Comparison of ENCODE assay signal across 8 cellular contexts in genomic region chr19:1247747-1248453, GRCh38. TPM values are rescaled to one million over a fixed set of nuclear protein-coding genes. Genes with fewer than 3 reads are reported as not detected.
DNase-seq lines count a peak whose midpoint lies in the region; ATAC-seq and TF ChIP-seq lines count a peak whose summit lies in the region.

No MANE protein-coding gene starts in this region.

- POLR2A ChIA-PET in CD8-positive, alpha-beta T cell (lab: Charles Lee), result interaction anchor here (1.4 to 7.5 kb wide), 2 partner anchors 20 to 27 kb away, joined by 3 to 271 read pairs; partner anchors contain the start of genes CIRBP and FAM174C
- POLR2A ChIA-PET in SK-N-SH (lab: Yijun Ruan, JAX), result interaction anchor here (1.5 kb wide), 1 partner anchor 21 kb away, joined by 5 read pairs; the partner anchor contains the start of gene CIRBP

- peak overlapping the region; percentile 30 for H3K4me3 ChIP-seq in CD8-positive, alpha-beta T cell (ENCODE audit: low read depth, low read length)
- H3K4me3 ChIP-seq in SK-N-SH (ENCODE audit: low read depth in 2 of 2, low read length in 1 of 2), result peak overlapping the region; percentile 72 to 88
- H3K4me3 ChIP-seq in iPS DF 6.9 (ENCODE audit: low read length), result peak overlapping the region; percentile 96; the same call in 1 of the 2 replicates
- peak overlapping the region; percentile 63 for H3K4me3 ChIP-seq in skeletal muscle cell (ENCODE audit: low read depth, low read length)

- no peaks in the 10 kb centered on the region for H3K27me3 ChIP-seq in CD8-positive, alpha-beta T cell (ENCODE audit: insufficient read depth, low read length)
- H3K27me3 ChIP-seq in SK-N-SH (ENCODE audit: insufficient read depth) (no peaks in the 10 kb centered on the region), iPS DF 6.9 (ENCODE audit: control insufficient read depth, insufficient read depth, low read length) (no peaks in the 10 kb centered on the region)

- no peak overlapping the region for H2AFZ ChIP-seq in SK-N-SH (ENCODE audit: low read depth)

- peaks cover 50% of the 10 kb centered on the region for H3K79me2 ChIP-seq in SK-N-SH (ENCODE audit: insufficient read depth)

- H3K4me1 ChIP-seq in CD8-positive, alpha-beta T cell (ENCODE audit: insufficient read depth, low read length), result peaks cover 30% of the 10 kb centered on the region
- H3K4me1 ChIP-seq in SK-N-SH (ENCODE audit: control insufficient read depth in 1 of 2, insufficient read depth in 2 of 2, low read depth in 1 of 2, low read length in 1 of 2) (peaks cover 17 to 35% of the 10 kb centered on the region in 2 experiments; a peak in 3 of 4 replicates), iPS DF 6.9 (ENCODE audit: control insufficient read depth, insufficient read depth, low read length) (peaks cover 5% of the 10 kb centered on the region; the same call in 1 of the 2 replicates)

- H3K27ac ChIP-seq in CD8-positive, alpha-beta T cell (ENCODE audit: low read depth, low read length), result peak overlapping the region; percentile 33
- H3K27ac ChIP-seq in SK-N-SH (ENCODE audit: low read depth in 2 of 2, low read length in 1 of 2), result peak overlapping the region; percentile 83 to 96
- peak overlapping the region; percentile 88 for H3K27ac ChIP-seq in adipose tissue (ENCODE audit: low read depth, low read length)
- no peak overlapping the region for H3K27ac ChIP-seq in iPS DF 6.9 (ENCODE audit: low read length)

- TF ChIP-seq RAD21 in SK-N-SH (IDR thresholded peaks at IDR 0.05; ENCODE audit: low read length), result no peak

- peak in 1 of 2 experiments; percentile 22; a peak in 1 of 4 replicates for TF ChIP-seq EP300 in SK-N-SH (IDR thresholded peaks at IDR 0.05; ENCODE audit: borderline replicate concordance in 1 of 2, low read depth in 1 of 2, low read length in 1 of 2)

- intact Hi-C loops in CD8-positive, alpha-beta T cell (cut with DNase I, micrococcal nuclease), result loop anchor here (2.0 to 10.0 kb wide), 3 partner anchors 135 to 383 kb away; partner anchors contain the start of gene NDUFS7 (in 1 of the 2)

- peak overlapping the region; percentile 84; the same call in 1 of the 2 replicates for H3K4me2 ChIP-seq in SK-N-SH

- H3K9ac ChIP-seq in SK-N-SH, result peak overlapping the region; percentile 96

- no peaks in the 10 kb centered on the region for H3K36me3 ChIP-seq in CD8-positive, alpha-beta T cell (ENCODE audit: insufficient read depth, low read length)
- peaks cover 0 to 8% of the 10 kb centered on the region in 2 experiments for H3K36me3 ChIP-seq in SK-N-SH (replicated peaks in 1 of 2; ENCODE audit: control insufficient read depth in 1 of 2, insufficient read depth in 2 of 2, low read length in 1 of 2)
- peaks cover 17% of the 10 kb centered on the region for H3K36me3 ChIP-seq in iPS DF 6.9 (ENCODE audit: control insufficient read depth, insufficient read depth, low read length)

- no peak for ATAC-seq in CD8-positive, alpha-beta T cell
- ATAC-seq in HG02610 (IDR thresholded peaks at IDR 0.05; ENCODE audit: unreplicated experiment), result peak; percentile 0
- ATAC-seq in GM21529 (IDR thresholded peaks at IDR 0.05; ENCODE audit: unreplicated experiment), result no peak

- no peaks in the 10 kb centered on the region for H3K9me2 ChIP-seq in SK-N-SH

- peak in 6 of 7 experiments; percentile 62 to 79 (median 75) for DNase-seq in CD8-positive, alpha-beta T cell
- peak; percentile 60 for DNase-seq in SK-N-SH
- no peak for DNase-seq in iPS DF 6.9 (ENCODE audit: low read depth, low spot score)
- DNase-seq in skeletal muscle cell (ENCODE audit: low read depth), result no peak
- DNase-seq in occipital lobe (lab: John Stamatoyannopoulos, UW), result no peak

- CTCF ChIA-PET in CD8-positive, alpha-beta T cell (lab: Charles Lee), result interaction anchor here (9.7 kb wide), 1 partner anchor 14 kb away, joined by 498 read pairs; the partner anchor contains the start of gene CIRBP
- CTCF ChIA-PET in SK-N-SH (lab: Yijun Ruan, JAX), result interaction anchor here (1.4 to 9.7 kb wide), 3 partner anchors 12 to 19 kb away, joined by 13 to 594 read pairs (median 22); partner anchors contain the start of gene CIRBP

- peaks cover 19% of the 10 kb centered on the region; the same call in 1 of the 2 replicates for H4K20me1 ChIP-seq in SK-N-SH (ENCODE audit: insufficient read depth)

- peaks cover 42% of the 10 kb centered on the region for H3F3A ChIP-seq in SK-N-SH (replicated peaks; ENCODE audit: insufficient read depth)

- H3K27ac Mint-ChIP-seq in CD8-positive, alpha-beta T cell, result no peak overlapping the region

- H3K36me3 Mint-ChIP-seq in CD8-positive, alpha-beta T cell, result peaks cover 8% of the 10 kb centered on the region

- H3K4me3 Mint-ChIP-seq in CD8-positive, alpha-beta T cell, result peak overlapping the region; percentile 18

- H3K4me1 Mint-ChIP-seq in CD8-positive, alpha-beta T cell (ENCODE audit: low read depth), result peaks cover 14% of the 10 kb centered on the region

- no peak for TF ChIP-seq CTCF in CD8-positive, alpha-beta T cell (IDR thresholded peaks at IDR 0.05)
- peak; percentile 54 for TF ChIP-seq CTCF in SK-N-SH (IDR thresholded peaks at IDR 0.05)

- H3K27me3 Mint-ChIP-seq in CD8-positive, alpha-beta T cell (ENCODE audit: low read depth), result no peaks in the 10 kb centered on the region

- H3K9me3 Mint-ChIP-seq in CD8-positive, alpha-beta T cell, result no peaks in the 10 kb centered on the region

- WGBS in SK-N-SH (ENCODE audit: low lambda C conversion rate), result 18% methylated on average over 17 of the region's 35 CpGs
- 17 to 18% (median 18%) methylated on average over 31 to 35 of the region's 35 CpGs for WGBS in adipose tissue, 3 donors
- no CpG with 5 or more reads among the region's 35 CpGs for WGBS in iPS DF 6.9 (ENCODE audit: insufficient coverage, insufficient read length)

- H3K9me3 ChIP-seq in CD8-positive, alpha-beta T cell (ENCODE audit: low read length), result no peaks in the 10 kb centered on the region
- H3K9me3 ChIP-seq in SK-N-SH (no peaks in the 10 kb centered on the region), iPS DF 6.9 (ENCODE audit: control insufficient read depth, insufficient read depth, low read length) (no peaks in the 10 kb centered on the region)

TF ChIP-seq in SK-N-SH, 30 proteins besides CTCF, POLR2A, EP300 and RAD21 (continues in another document):
- TF ChIP-seq REST (IDR thresholded peaks at IDR 0.05; ENCODE audit: low read depth, low read length) (no peak), TEAD4 (IDR thresholded peaks at IDR 0.05; ENCODE audit: borderline replicate concordance, insufficient read depth) (no peak), MXI1 (IDR thresholded peaks at IDR 0.05; ENCODE audit: low read depth, low read length) (0 out of 2 replicates have a peak, but pooled peaks have one; percentile 12), GATA2 (CRISPR knock-in tag; IDR thresholded peaks at IDR 0.05) (no peak), FOXJ3 (CRISPR knock-in tag; IDR thresholded peaks at IDR 0.05) (no peak), MEF2A (IDR thresholded peaks at IDR 0.05; ENCODE audit: borderline replicate concordance, low read depth) (no peak)

RNA-seq across cellular contexts. Expression of gene MIDN, which starts 0.5 kb away (rescaled TPM):
- total RNA-seq in CD8-positive, alpha-beta T cell, result 100 to 1,000 TPM; 305 to 314 TPM
- polyA plus RNA-seq in SK-N-SH (2012; rRNA removed) (8.2 and 13.9 TPM in 2 replicates), adipose tissue (10 to 100 TPM; 22.8 to 95.5 (median 75.0) TPM)
- polyA plus RNA-seq in SK-N-SH (2012; cell fraction: cytosol; rRNA removed), result 6.8 and 9.9 TPM in 2 replicates
- polyA plus RNA-seq in SK-N-SH (2012; cell fraction: nucleus; rRNA removed), result 53.9 and 79.1 TPM in 2 replicates
- total RNA-seq in occipital lobe, result 15.3 TPM

RNA-seq across cellular contexts. Expression of gene ATP5F1D, which starts 6.3 kb away (rescaled TPM):
- total RNA-seq in CD8-positive, alpha-beta T cell, result 10 to 100 TPM; 86.2 to 96.3 TPM
- polyA plus RNA-seq in SK-N-SH (2012; rRNA removed) (133 and 226 TPM in 2 replicates), adipose tissue (100 to 1,000 TPM; 217 to 303 (median 219) TPM)
- 114 and 155 TPM in 2 replicates for polyA plus RNA-seq in SK-N-SH (2012; cell fraction: cytosol; rRNA removed)
- 81.6 and 162 TPM in 2 replicates for polyA plus RNA-seq in SK-N-SH (2012; cell fraction: nucleus; rRNA removed)
- total RNA-seq in occipital lobe, result 11.9 TPM

RNA-seq across cellular contexts. Expression of gene CBARP, which starts 10.1 kb away (rescaled TPM):
- total RNA-seq in CD8-positive, alpha-beta T cell, result under 1 TPM; 0.49 to 0.67 TPM
- 4.8 and 5.1 TPM in 2 replicates for polyA plus RNA-seq in SK-N-SH (2012; rRNA removed)
- 1.6 and 3.5 TPM in 2 replicates for polyA plus RNA-seq in SK-N-SH (2012; cell fraction: cytosol; rRNA removed)
- polyA plus RNA-seq in SK-N-SH (2012; cell fraction: nucleus; rRNA removed), result 25.2 and 37.7 TPM in 2 replicates
- 1 to 10 TPM in 2 of 3 donors, under 1 TPM in 1; 0.20 to 4.3 (median 2.0) TPM for polyA plus RNA-seq in adipose tissue
- 6.6 TPM for total RNA-seq in occipital lobe

RNA-seq across cellular contexts. Expression of gene CIRBP, which starts 21.2 kb away (rescaled TPM):
- 100 to 1,000 TPM; 689 to 695 TPM for total RNA-seq in CD8-positive, alpha-beta T cell
- polyA plus RNA-seq in SK-N-SH (2012; rRNA removed) (762 and 857 TPM in 2 replicates), adipose tissue (100 to 1,000 TPM; 346 to 568 (median 388) TPM)
- polyA plus RNA-seq in SK-N-SH (2012; cell fraction: cytosol; rRNA removed), result 628 and 677 TPM in 2 replicates
- polyA plus RNA-seq in SK-N-SH (2012; cell fraction: nucleus; rRNA removed), result 2,521 and 3,638 TPM in 2 replicates
- total RNA-seq in occipital lobe, result 598 TPM

RNA-seq across cellular contexts. Expression of gene FAM174C, which starts 27.4 kb away (rescaled TPM):
- total RNA-seq in CD8-positive, alpha-beta T cell, result 10 to 100 TPM; 36.2 to 37.4 TPM
- polyA plus RNA-seq in SK-N-SH (2012; rRNA removed) (53.5 and 78.0 TPM in 2 replicates), adipose tissue (10 to 100 TPM; 44.9 to 75.8 (median 55.0) TPM)
- polyA plus RNA-seq in SK-N-SH (2012; cell fraction: cytosol; rRNA removed), result 35.5 and 51.2 TPM in 2 replicates
- 76.2 and 162 TPM in 2 replicates for polyA plus RNA-seq in SK-N-SH (2012; cell fraction: nucleus; rRNA removed)
- 6.7 TPM for total RNA-seq in occipital lobe

Comparison
In these comparisons a context has a peak if more than half of its experiments do, and no peak if none do; other contexts are left out.
1. DNase-seq: peak in CD8-positive, alpha-beta T cell (6 of 7) and SK-N-SH (single experiment); none in iPS DF 6.9 (single experiment), skeletal muscle cell (single experiment) and occipital lobe (single experiment).
2. H3K4me3 ChIP-seq: peak in every context shown above with its lines; median percentile 96 in iPS DF 6.9; 80 in SK-N-SH; 63 in skeletal muscle cell; 30 in CD8-positive, alpha-beta T cell.
3. RNA of gene MIDN, which starts 0.5 kb away (total RNA-seq): 305 to 314 TPM in CD8-positive, alpha-beta T cell; 15.3 TPM in occipital lobe (single experiment); every median in the first group is over 10 times any median in the second.